Comparison of ENCODE assay signal across 11 cellular contexts in genomic region chr3:165201964-165202363, GRCh38. TPM values are rescaled to one million over a fixed set of nuclear protein-coding genes. Genes with fewer than 3 reads are reported as not detected.
"Had no signal": no experiment of that assay in that cellular context is flagged by ENCODE, and none has a peak within 500 bp of the region (broad histone marks: within the 10 kb centered on the region; RNA-seq: fewer than 3 reads in every experiment).

No MANE protein-coding gene starts in this region.

- FAIRE-seq: H1, H54 had no signal

- H3K27ac ChIP-seq: GM23248 had no signal

- H2AFZ ChIP-seq: GM23248, GM23338 had no signal

- H3K4me3 Mint-ChIP-seq: GM23338, H9, HFFc6 had no signal

- H3K4me2 ChIP-seq: GM23338 had no signal

- H3K36me3 ChIP-seq: HAP-1 had no signal

- H3K27ac Mint-ChIP-seq: GM23338, H9, HFFc6 had no signal

- H3K4me3 ChIP-seq: GM23248, GM23338, HAP-1 had no signal

- H3K9me3 ChIP-seq: HAP-1 had no signal

- ATAC-seq: GM23338, HCT116 had no signal

- H3K9ac ChIP-seq: GM23248 had no signal

- DNase-seq: GM23248, GOT3, H7, H9, HCEC 1CT, HFFc6 had no signal

RNA-seq across cellular contexts. Expression of gene SLITRK3, which starts 5.8 kb away (rescaled TPM):
- total RNA-seq: GM23248, HFFc6 had no signal
- polyA plus RNA-seq: GM23248 had no signal
